ENCODE assay signal across 8 cellular contexts in the genomic region with DNA sequence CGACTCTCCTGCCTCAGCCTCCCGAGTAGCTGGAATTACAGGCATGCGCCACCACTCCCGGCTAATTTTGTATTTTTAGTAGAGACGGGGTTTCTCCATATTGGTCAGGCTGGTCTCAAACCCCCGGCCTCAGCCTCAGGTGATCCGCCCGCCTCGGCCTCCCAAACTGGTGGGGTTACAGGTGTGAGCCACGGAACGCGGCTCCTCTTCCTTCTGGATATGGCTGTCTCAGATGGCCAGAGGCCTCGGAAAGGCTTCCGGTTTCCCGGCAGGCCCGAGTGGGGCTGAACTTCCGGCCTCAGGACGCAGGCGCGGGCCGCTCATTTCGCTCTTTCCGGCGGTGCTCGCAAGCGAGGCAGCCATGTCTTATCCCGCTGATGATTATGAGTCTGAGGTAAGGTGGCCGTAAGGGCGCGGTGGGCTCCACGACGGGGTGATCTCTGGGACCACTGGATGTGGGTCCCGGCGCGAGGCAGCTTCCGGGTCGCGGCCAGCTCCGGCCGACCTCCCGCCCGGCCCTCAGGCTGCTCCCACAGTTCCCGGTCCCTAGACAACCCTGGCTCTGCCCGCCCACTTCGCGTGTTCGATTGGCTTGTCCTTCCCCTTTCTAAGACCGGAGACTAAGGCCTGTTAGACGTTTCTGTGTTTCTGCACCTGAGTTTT. TPM values are rescaled to one million over a fixed set of nuclear protein-coding genes. Genes with fewer than 3 reads are reported as not detected.
A peak's percentile ranks its signal among the peaks of the same experiment; 100 is the strongest.
DNase-seq lines count a peak whose midpoint lies in the region; ATAC-seq and TF ChIP-seq lines count a peak whose summit lies in the region.

Gene EIF3L (plus strand): TSS at position 331 of the 663 bp plus-strand sequence. CDS start 31 bp downstream, at position 362.

- intact Hi-C loops in activated CD4-positive, alpha-beta memory T cell treated with anti-CD3 and anti-CD28 coated beads for 36 hours (cut with micrococcal nuclease), result loop anchor here (2.0 to 10.0 kb wide), 3 partner anchors 14 to 656 kb away; partner anchors contain the start of genes DDX17 and LGALS1
- intact Hi-C loops in dorsolateral prefrontal cortex (cut with DNase I), result no loop called here

- peak within 1 kb of the TSS; percentile 92 to 97 for H3K9ac ChIP-seq in liver (ENCODE audit: low read depth in 1 of 2, low read length in 2 of 2)

- ATAC-seq in HG03460 (IDR thresholded peaks at IDR 0.05; ENCODE audit: unreplicated experiment), result peak; percentile 57

- peak within 1 kb of the TSS; percentile 93 for H3K27ac Mint-ChIP-seq in activated CD4-positive, alpha-beta memory T cell treated with anti-CD3 and anti-CD28 coated beads for 36 hours

- POLR2A ChIA-PET in activated CD4-positive, alpha-beta memory T cell treated with anti-CD3 and anti-CD28 coated beads for 36 hours (lab: Charles Lee), result interaction anchor here (0.6 to 1.1 kb wide), 2 partner anchors 15 to 57 kb away, joined by 4 to 5 read pairs; partner anchors contain the start of gene MICALL1

- peaks cover 2 to 17% (median 13%) of the 10 kb centered on the region in 4 donors for H3K36me3 ChIP-seq in liver (ENCODE audit: control insufficient read depth in 4 of 4, insufficient read depth in 3 of 4, low read depth in 1 of 4, low read length in 3 of 4)

- peaks cover 2 to 37% (median 30%) of the 10 kb centered on the region in 4 donors for H3K4me1 ChIP-seq in liver (ENCODE audit: control insufficient read depth in 4 of 4, insufficient read depth in 4 of 4, low read length in 3 of 4)

- H3K9me3 Mint-ChIP-seq in activated CD4-positive, alpha-beta memory T cell treated with anti-CD3 and anti-CD28 coated beads for 36 hours, result no peaks in the 10 kb centered on the region

- peak within 1 kb of the TSS; percentile 91 for H3K4me3 Mint-ChIP-seq in activated CD4-positive, alpha-beta memory T cell treated with anti-CD3 and anti-CD28 coated beads for 36 hours

- H3K27me3 Mint-ChIP-seq in activated CD4-positive, alpha-beta memory T cell treated with anti-CD3 and anti-CD28 coated beads for 36 hours, result no peaks in the 10 kb centered on the region

- peaks cover 44% of the 10 kb centered on the region for H3K36me3 Mint-ChIP-seq in activated CD4-positive, alpha-beta memory T cell treated with anti-CD3 and anti-CD28 coated beads for 36 hours

- under 1% methylated on average over 49 of the region's 49 CpGs for WGBS in liver

- H3K4me3 ChIP-seq in dorsolateral prefrontal cortex, result peak within 1 kb of the TSS; percentile 72 to 100 (median 92)
- H3K4me3 ChIP-seq in liver (ENCODE audit: low read depth in 1 of 3, low read length in 3 of 3), result peak within 1 kb of the TSS; percentile 86 to 98 (median 95)

- peak within 1 kb of the TSS; percentile 38 to 96 (median 88) for H3K27ac ChIP-seq in dorsolateral prefrontal cortex
- peak within 1 kb of the TSS; percentile 81 to 82 for H3K27ac ChIP-seq in liver (ENCODE audit: low read depth in 1 of 2, low read length in 2 of 2)

- TF ChIP-seq RAD21 in liver (IDR thresholded peaks at IDR 0.05), result no peak

- peaks cover 45% of the 10 kb centered on the region for H3K4me1 Mint-ChIP-seq in activated CD4-positive, alpha-beta memory T cell treated with anti-CD3 and anti-CD28 coated beads for 36 hours (ENCODE audit: low read depth)

- CTCF ChIA-PET in activated CD4-positive, alpha-beta memory T cell treated with anti-CD3 and anti-CD28 coated beads for 36 hours (lab: Charles Lee), result interaction anchor here (1.4 kb wide), 2 partner anchors 14 to 31 kb away, joined by 10 to 16 read pairs; no protein-coding TSS in a partner anchor

- H3K9me3 ChIP-seq in liver (ENCODE audit: control insufficient read depth in 4 of 4, low read length in 3 of 4), result no peaks in the 10 kb centered on the region

- peak; percentile 74 to 83 for DNase-seq in AML-193 (lab: John Stamatoyannopoulos, UW)
- peak; percentile 94 for DNase-seq in GM19238 (ENCODE audit: insufficient read length, low spot score)
- DNase-seq in NCI-H774 (lab: John Stamatoyannopoulos, UW), result peak; percentile 82
- peak; percentile 94 for DNase-seq in activated CD4-positive, alpha-beta memory T cell treated with anti-CD3 and anti-CD28 coated beads for 36 hours
- peak; percentile 86 to 97 (median 90) for DNase-seq in dorsolateral prefrontal cortex
- peak; percentile 88 for DNase-seq in stimulated activated CD4-positive, alpha-beta T cell treated with anti-CD3 and anti-CD28 coated beads, Interleukin-4, amount 100 ng/mL, for 1 hour

- peak in 34 of 56 donors; percentile 18 to 55 (median 35) for TF ChIP-seq CTCF in dorsolateral prefrontal cortex (IDR thresholded peaks at IDR 0.05 in 54 of 56, conservative IDR thresholded peaks at IDR 0.05 in 2 of 56; ENCODE audit: low read depth in 1 of 56, partially characterized antibody in 56 of 56)
- TF ChIP-seq CTCF in liver (IDR thresholded peaks at IDR 0.05; ENCODE audit: low read depth, low read length, missing input control), result no peak

- H3K27me3 ChIP-seq in dorsolateral prefrontal cortex, result no peaks in the 10 kb centered on the region
- H3K27me3 ChIP-seq in liver (ENCODE audit: control insufficient read depth in 4 of 4, insufficient read depth in 4 of 4, low read length in 3 of 4), result no peaks in the 10 kb centered on the region

TF ChIP-seq in liver, 16 proteins besides CTCF, POLR2A, EP300 and RAD21:
- no peak for TF ChIP-seq JUND (IDR thresholded peaks at IDR 0.05)
- TF ChIP-seq SP1 (IDR thresholded peaks at IDR 0.05), result peak; percentile 28
- TF ChIP-seq RXRA (IDR thresholded peaks at IDR 0.05), result peak; percentile 42 to 52
- TF ChIP-seq, protein P1, sequence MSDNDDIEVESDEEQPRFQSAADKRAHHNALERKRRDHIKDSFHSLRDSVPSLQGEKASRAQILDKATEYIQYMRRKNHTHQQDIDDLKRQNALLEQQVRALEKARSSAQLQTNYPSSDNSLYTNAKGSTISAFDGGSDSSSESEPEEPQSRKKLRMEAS (IDR thresholded peaks at IDR 0.05), result peak; percentile 69
- no peak for TF ChIP-seq HNF4G (IDR thresholded peaks at IDR 0.05)
- TF ChIP-seq HNF4A (conservative IDR thresholded peaks at IDR 0.05), result no peak
- peak; percentile 85 to 96 for TF ChIP-seq GABPA (IDR thresholded peaks at IDR 0.05 in 1 of 2, conservative IDR thresholded peaks at IDR 0.05 in 1 of 2)
- TF ChIP-seq FOXA2 (IDR thresholded peaks at IDR 0.05), result no peak
- no peak for TF ChIP-seq FOXA1 (IDR thresholded peaks at IDR 0.05)
- peak; percentile 41 for TF ChIP-seq TAF1 (conservative IDR thresholded peaks at IDR 0.05)
- TF ChIP-seq REST (IDR thresholded peaks at IDR 0.05), result peak; percentile 43
- no peak for TF ChIP-seq NR2F2 (IDR thresholded peaks at IDR 0.05)
- TF ChIP-seq, protein P2, sequence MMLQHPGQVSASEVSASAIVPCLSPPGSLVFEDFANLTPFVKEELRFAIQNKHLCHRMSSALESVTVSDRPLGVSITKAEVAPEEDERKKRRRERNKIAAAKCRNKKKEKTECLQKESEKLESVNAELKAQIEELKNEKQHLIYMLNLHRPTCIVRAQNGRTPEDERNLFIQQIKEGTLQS (IDR thresholded peaks at IDR 0.05), result no peak
- TF ChIP-seq EGR1 (IDR thresholded peaks at IDR 0.05; ENCODE audit: low read depth in 2 of 2), result peak; percentile 13 to 24
- peak; percentile 73 for TF ChIP-seq ZBTB33 (IDR thresholded peaks at IDR 0.05)
- TF ChIP-seq YY1 (IDR thresholded peaks at IDR 0.05), result peak; percentile 97

RNA-seq across cellular contexts. Expression of gene EIF3L, which starts in this region (rescaled TPM):
- total RNA-seq in activated CD4-positive, alpha-beta memory T cell treated with anti-CD3 and anti-CD28 coated beads for 36 hours, result 100 to 1,000 TPM; 656 to 664 TPM
- total RNA-seq in dorsolateral prefrontal cortex (100 to 1,000 TPM; 134 to 326 (median 235) TPM), liver (100 to 1,000 TPM; 103 to 217 TPM)
- 100 to 1,000 TPM; 104 to 117 TPM for polyA plus RNA-seq in liver

Comparison
In these comparisons a context has a peak if more than half of its experiments do, and no peak if none do; other contexts are left out.
1. Peak in every context shown above with its lines: DNase-seq, ATAC-seq, H3K4me3 ChIP-seq and H3K27ac ChIP-seq.